1 cellular context compared by ENCODE assay signal in the genomic region with DNA sequence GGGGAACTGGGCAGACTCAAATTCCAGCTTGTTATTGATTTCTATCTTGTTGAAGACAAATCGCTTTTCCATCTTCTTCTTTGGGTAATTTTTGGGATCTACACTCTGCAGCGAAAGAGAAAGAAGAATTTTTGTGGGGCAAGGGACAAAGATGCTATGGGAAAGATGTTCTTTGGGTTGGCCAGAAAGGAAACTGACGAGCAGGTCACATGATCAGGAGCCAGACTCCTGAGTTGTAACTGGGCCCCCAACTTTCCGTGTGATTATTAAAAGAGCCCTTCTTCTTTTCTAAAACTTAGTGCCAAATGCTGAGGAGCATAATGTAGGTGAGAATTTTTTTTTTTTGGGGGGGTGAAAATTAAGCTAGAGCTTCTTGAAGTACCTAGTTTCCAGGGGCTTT.
TF ChIP-seq lines count a peak whose summit lies in the region.

No MANE protein-coding gene starts in this region.

TF ChIP-seq in K562, 482 proteins besides CTCF, POLR2A, EP300 and RAD21:
- TF ChIP-seq, protein P1, sequence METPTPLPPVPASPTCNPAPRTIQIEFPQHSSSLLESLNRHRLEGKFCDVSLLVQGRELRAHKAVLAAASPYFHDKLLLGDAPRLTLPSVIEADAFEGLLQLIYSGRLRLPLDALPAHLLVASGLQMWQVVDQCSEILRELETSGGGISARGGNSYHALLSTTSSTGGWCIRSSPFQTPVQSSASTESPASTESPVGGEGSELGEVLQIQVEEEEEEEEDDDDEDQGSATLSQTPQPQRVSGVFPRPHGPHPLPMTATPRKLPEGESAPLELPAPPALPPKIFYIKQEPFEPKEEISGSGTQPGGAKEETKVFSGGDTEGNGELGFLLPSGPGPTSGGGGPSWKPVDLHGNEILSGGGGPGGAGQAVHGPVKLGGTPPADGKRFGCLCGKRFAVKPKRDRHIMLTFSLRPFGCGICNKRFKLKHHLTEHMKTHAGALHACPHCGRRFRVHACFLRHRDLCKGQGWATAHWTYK (CRISPR knock-in tag; IDR thresholded peaks at IDR 0.05) = no peak
- TF ChIP-seq, protein P2, sequence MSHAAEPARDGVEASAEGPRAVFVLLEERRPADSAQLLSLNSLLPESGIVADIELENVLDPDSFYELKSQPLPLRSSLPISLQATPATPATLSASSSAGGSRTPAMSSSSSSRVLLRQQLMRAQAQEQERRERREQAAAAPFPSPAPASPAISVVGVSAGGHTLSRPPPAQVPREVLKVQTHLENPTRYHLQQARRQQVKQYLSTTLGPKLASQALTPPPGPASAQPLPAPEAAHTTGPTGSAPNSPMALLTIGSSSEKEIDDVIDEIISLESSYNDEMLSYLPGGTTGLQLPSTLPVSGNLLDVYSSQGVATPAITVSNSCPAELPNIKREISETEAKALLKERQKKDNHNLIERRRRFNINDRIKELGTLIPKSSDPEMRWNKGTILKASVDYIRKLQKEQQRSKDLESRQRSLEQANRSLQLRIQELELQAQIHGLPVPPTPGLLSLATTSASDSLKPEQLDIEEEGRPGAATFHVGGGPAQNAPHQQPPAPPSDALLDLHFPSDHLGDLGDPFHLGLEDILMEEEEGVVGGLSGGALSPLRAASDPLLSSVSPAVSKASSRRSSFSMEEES (CRISPR knock-in tag; IDR thresholded peaks at IDR 0.05) = peak; percentile 68
